10 cellular contexts compared by ENCODE assay signal in genomic region chr1:8201331-8201861, GRCh38.
A peak's percentile ranks its signal among the peaks of the same experiment; 100 is the strongest.
DNase-seq lines count a peak whose midpoint lies in the region; ATAC-seq and TF ChIP-seq lines count a peak whose summit lies in the region.
"Had no signal": no experiment of that assay in that cellular context is flagged by ENCODE, and none has a peak within 500 bp of the region (broad histone marks: within the 10 kb centered on the region; RNA-seq: fewer than 3 reads in every experiment).

No MANE protein-coding gene starts in this region.

- peaks cover 70% of the 10 kb centered on the region for H3K4me1 Mint-ChIP-seq in nephron progenitor cell

- TF ChIP-seq POLR2A in esophagus squamous epithelium (IDR thresholded peaks at IDR 0.05) (no peak), uterus (IDR thresholded peaks at IDR 0.05) (no peak)

- CTCF ChIA-PET in A673 (lab: Charles Lee) = no interaction called here

- H3K27ac ChIP-seq in esophagus squamous epithelium = peak overlapping the region; percentile 61 to 88 (median 84)
- peak overlapping the region; percentile 88 to 94 for H3K27ac ChIP-seq in uterus
- no peak overlapping the region for H3K27ac ChIP-seq in A673 (ENCODE audit: low read depth, low read length, poor library complexity, severe bottlenecking)

- no TSS peak for BruUV-seq in A673 (replicated peaks; lab: Mats Ljungman, UMichigan)

- intact Hi-C loops in esophagus squamous epithelium (cut with DNase I) (no loop called here), uterus (cut with DNase I; ENCODE audit: low total_unique reads) (no loop called here), A673 (cut with micrococcal nuclease; ENCODE audit: unreplicated experiment) (no loop called here)

- no peak overlapping the region for H3K4me3 ChIP-seq in esophagus squamous epithelium
- no peak overlapping the region for H3K4me3 ChIP-seq in uterus
- H3K4me3 ChIP-seq in A673 (ENCODE audit: low read depth, low read length, poor library complexity, severe bottlenecking) = no peak overlapping the region

- WGBS in esophagus squamous epithelium, 2 donors = 76 to 78% methylated on average over 6 to 8 of the region's 10 CpGs

- H3K4me3 Mint-ChIP-seq in nephron progenitor cell = no peak overlapping the region

- DNase-seq in SW480 (ENCODE audit: low spot score) (peak; percentile 72), esophagus squamous epithelium (lab: John Stamatoyannopoulos, UW) (no peak), nephron progenitor cell (peak; percentile 30), uterus (no peak), A673 (ENCODE audit: low spot score) (no peak)
- DNase-seq: GDM1; NCI-H1105; stimulated activated CD4-positive, alpha-beta T cell treated with anti-CD3 and anti-CD28 coated beads, Interleukin-2, amount 100 ng/mL, for 24 hours had no signal

- H3K27ac Mint-ChIP-seq in nephron progenitor cell = peak overlapping the region; percentile 25

- ATAC-seq in GM18498 (IDR thresholded peaks at IDR 0.05; ENCODE audit: unreplicated experiment) = no peak
- no peak for ATAC-seq in HG03108 (IDR thresholded peaks at IDR 0.05; ENCODE audit: unreplicated experiment)

- POLR2A ChIA-PET in A673 (lab: Charles Lee; ENCODE audit: low non-redundant PET) = no interaction called here

- H3K9me3 Mint-ChIP-seq in nephron progenitor cell = no peaks in the 10 kb centered on the region

- no peaks in the 10 kb centered on the region for H3K36me3 ChIP-seq in esophagus squamous epithelium
- no peaks in the 10 kb centered on the region for H3K36me3 ChIP-seq in uterus
- no peaks in the 10 kb centered on the region for H3K36me3 ChIP-seq in A673 (ENCODE audit: insufficient read depth, low read length, poor library complexity, severe bottlenecking)

- H3K9me3 ChIP-seq in esophagus squamous epithelium (no peaks in the 10 kb centered on the region), uterus (no peaks in the 10 kb centered on the region), A673 (ENCODE audit: low read depth, low read length, poor library complexity, severe bottlenecking) (no peaks in the 10 kb centered on the region)

- no peaks in the 10 kb centered on the region for H3K27me3 Mint-ChIP-seq in nephron progenitor cell (ENCODE audit: low read depth, poor library complexity)

- peaks cover 0 to 54% (median 35%) of the 10 kb centered on the region in 3 donors for H3K4me1 ChIP-seq in esophagus squamous epithelium
- H3K4me1 ChIP-seq in uterus = peaks cover 14 to 16% of the 10 kb centered on the region in 2 donors
- H3K4me1 ChIP-seq in A673 (ENCODE audit: insufficient read depth, low read length, poor library complexity, severe bottlenecking) = peaks cover 6% of the 10 kb centered on the region

- H3K36me3 Mint-ChIP-seq in nephron progenitor cell (ENCODE audit: low read depth) = no peaks in the 10 kb centered on the region

- H3K27me3 ChIP-seq in esophagus squamous epithelium = no peaks in the 10 kb centered on the region
- no peaks in the 10 kb centered on the region for H3K27me3 ChIP-seq in uterus
- no peaks in the 10 kb centered on the region for H3K27me3 ChIP-seq in A673 (replicated peaks; ENCODE audit: insufficient read depth, low read depth, low read length, poor library complexity)

- TF ChIP-seq CTCF in esophagus squamous epithelium (IDR thresholded peaks at IDR 0.05) (no peak), nephron progenitor cell (IDR thresholded peaks at IDR 0.05) (no peak), uterus (IDR thresholded peaks at IDR 0.05) (no peak), A673 (conservative IDR thresholded peaks at IDR 0.05; ENCODE audit: low read depth, low read length) (no peak)

Comparison
In these comparisons a context has a peak if more than half of its experiments do, and no peak if none do; other contexts are left out.
1. DNase-seq: peak in SW480 (single experiment) and nephron progenitor cell (single experiment); none in esophagus squamous epithelium (single experiment), uterus (0 of 2) and A673 (single experiment).